ENCODE assay signal across 8 cellular contexts in genomic region chr5:111070272-111071134, GRCh38. TPM values are rescaled to one million over a fixed set of nuclear protein-coding genes. Genes with fewer than 3 reads are reported as not detected.
DNase-seq lines count a peak whose midpoint lies in the region; ATAC-seq and TF ChIP-seq lines count a peak whose summit lies in the region.

No MANE protein-coding gene starts in this region.

- DNase-seq in activated T-cell treated with anti-CD3 and anti-CD28 coated beads, Interleukin-2, amount 50 U/mL, for 1 hour, result peak; percentile 26
- DNase-seq in right atrium auricular region (ENCODE audit: low spot score) (no peak), NCI-H1417 treated with DMSO at 0.1 percent for 48 hours (lab: John Stamatoyannopoulos, UW) (no peak), UCSD-AML1 (lab: John Stamatoyannopoulos, UW; ENCODE audit: unreplicated experiment) (no peak), NOMO-1 (lab: John Stamatoyannopoulos, UW; ENCODE audit: unreplicated experiment in 2 of 2) (no peak), NCI-H82 (lab: John Stamatoyannopoulos, UW) (no peak)
- peak in 2 of 3 donors; percentile 15 to 22 for DNase-seq in stimulated activated CD4-positive, alpha-beta T cell treated with anti-CD3 and anti-CD28 coated beads, Interleukin-12 subunit alpha, Interleukin-12 subunit beta, amount 100 ng/mL, for 48 hours (ENCODE audit: low read depth in 2 of 3, low spot score in 1 of 3)

- no peak for TF ChIP-seq CTCF in right atrium auricular region (IDR thresholded peaks at IDR 0.05)

- no peaks in the 10 kb centered on the region for H3K9me3 ChIP-seq in right atrium auricular region

- peak; percentile 36 for ATAC-seq in GM21619 (IDR thresholded peaks at IDR 0.05; ENCODE audit: unreplicated experiment)

- peaks cover 0 to 12% of the 10 kb centered on the region in 2 donors for H3K4me1 ChIP-seq in right atrium auricular region

- H3K27me3 ChIP-seq in right atrium auricular region, result peaks cover 0 to 5% of the 10 kb centered on the region in 2 donors

- no peaks in the 10 kb centered on the region for H3K36me3 ChIP-seq in right atrium auricular region

- no peak overlapping the region for H3K27ac ChIP-seq in right atrium auricular region

- peak overlapping the region; percentile 10 to 36 for H3K4me3 ChIP-seq in right atrium auricular region

RNA-seq across cellular contexts. Expression of gene TSLP, which starts 1.0 kb away (rescaled TPM):
- 1 to 10 TPM; 1.8 to 2.3 TPM for total RNA-seq in right atrium auricular region

RNA-seq across cellular contexts. Expression of gene WDR36, which starts 21.6 kb away (rescaled TPM):
- 10 to 100 TPM; 10.5 to 12.6 TPM for total RNA-seq in right atrium auricular region

Comparison
In these comparisons a context has a peak if more than half of its experiments do, and no peak if none do; other contexts are left out.
1. DNase-seq: peak in activated T-cell treated with anti-CD3 and anti-CD28 coated beads, Interleukin-2, amount 50 U/mL, for 1 hour (single experiment) and stimulated activated CD4-positive, alpha-beta T cell treated with anti-CD3 and anti-CD28 coated beads, Interleukin-12 subunit alpha, Interleukin-12 subunit beta, amount 100 ng/mL, for 48 hours (2 of 3); none in right atrium auricular region (single experiment), NCI-H1417 treated with DMSO at 0.1 percent for 48 hours (single experiment), UCSD-AML1 (single experiment), NOMO-1 (0 of 2) and NCI-H82 (single experiment).